Comparison of ENCODE assay signal across 28 cellular contexts in genomic region chr4:46656071-46656470, GRCh38.
"Had no signal": no experiment of that assay in that cellular context is flagged by ENCODE, and none has a peak within 500 bp of the region (broad histone marks: within the 10 kb centered on the region; RNA-seq: fewer than 3 reads in every experiment).

No MANE protein-coding gene starts in this region.

- H3K27me3 ChIP-seq: colonic mucosa, dorsolateral prefrontal cortex, ovary, right atrium auricular region, tibial artery had no signal

- H3K4me3 ChIP-seq: colonic mucosa, dorsolateral prefrontal cortex, ovary, prostate gland, right atrium auricular region, tibial artery had no signal

- H3K27me3 Mint-ChIP-seq: activated CD4-positive, alpha-beta memory T cell treated with anti-CD3 and anti-CD28 coated beads for 36 hours; activated naive CD8-positive, alpha-beta T cell treated with anti-CD3 and anti-CD28 coated beads, Interleukin-2, amount 10 ng/mL, durations not matched to agents 7 days and 5 days; effector memory CD8-positive, alpha-beta T cell; stimulated activated naive CD8-positive, alpha-beta T cell treated with anti-CD3 and anti-CD28 coated beads, Interleukin-15, Interleukin-2, amounts not matched to agents 100 ng/mL and 50 ng/mL, for 24 hours had no signal

- H3K36me3 ChIP-seq: colonic mucosa, ovary, prostate gland, right atrium auricular region, tibial artery had no signal

- DNase-seq: activated CD4-positive, alpha-beta memory T cell treated with anti-CD3 and anti-CD28 coated beads for 36 hours; activated CD4-positive, alpha-beta T cell treated with anti-CD3 and anti-CD28 coated beads for 4 hours; activated naive CD4-positive, alpha-beta T cell treated with anti-CD3 and anti-CD28 coated beads for 36 hours; activated naive CD8-positive, alpha-beta T cell treated with anti-CD3 and anti-CD28 coated beads, Interleukin-2, amount 10 ng/mL, durations not matched to agents 7 days and 5 days; activated T-cell treated with anti-CD3 and anti-CD28 coated beads, Interleukin-2, amount 50 U/mL, for 48 hours; amniotic stem cell; colonic mucosa; dorsolateral prefrontal cortex; effector memory CD8-positive, alpha-beta T cell; foreskin melanocyte; immature natural killer cell; left ventricle myocardium superior; mammary epithelial cell; natural killer cell; ovary; stimulated activated CD4-positive, alpha-beta T cell treated with anti-CD3 and anti-CD28 coated beads, Interleukin-12 subunit alpha, Interleukin-12 subunit beta, amount 100 ng/mL, for 4 hours; stimulated activated CD4-positive, alpha-beta T cell treated with anti-CD3 and anti-CD28 coated beads, Interleukin-4, amount 100 ng/mL, for 4 hours; substantia nigra; T1000; tibial artery had no signal

- H3K4me3 Mint-ChIP-seq: activated CD4-positive, alpha-beta memory T cell treated with anti-CD3 and anti-CD28 coated beads for 36 hours; activated naive CD4-positive, alpha-beta T cell treated with anti-CD3 and anti-CD28 coated beads for 36 hours; activated naive CD8-positive, alpha-beta T cell treated with anti-CD3 and anti-CD28 coated beads, Interleukin-2, amount 10 ng/mL, durations not matched to agents 7 days and 5 days; effector memory CD8-positive, alpha-beta T cell; immature natural killer cell; mesothelial cell of epicardium; natural killer cell; stimulated activated naive CD8-positive, alpha-beta T cell treated with anti-CD3 and anti-CD28 coated beads, Interleukin-15, Interleukin-2, amounts not matched to agents 100 ng/mL and 50 ng/mL, for 24 hours; WTC11 had no signal

- ATAC-seq: effector memory CD8-positive, alpha-beta T cell; esophagus mucosa; left ventricle myocardium superior; natural killer cell; WTC11 had no signal

- H3K36me3 Mint-ChIP-seq: activated CD4-positive, alpha-beta memory T cell treated with anti-CD3 and anti-CD28 coated beads for 36 hours; activated naive CD8-positive, alpha-beta T cell treated with anti-CD3 and anti-CD28 coated beads, Interleukin-2, amount 10 ng/mL, durations not matched to agents 7 days and 5 days; immature natural killer cell; mesothelial cell of epicardium; natural killer cell had no signal

- H3K9me3 ChIP-seq: colonic mucosa, ovary, prostate gland, right atrium auricular region, tibial artery had no signal

- H3K27ac ChIP-seq: colonic mucosa, dorsolateral prefrontal cortex, ovary, prostate gland, right atrium auricular region, tibial artery had no signal

- FAIRE-seq: bronchial epithelial cell, endothelial cell of umbilical vein had no signal

- H3K9me3 Mint-ChIP-seq: activated CD4-positive, alpha-beta memory T cell treated with anti-CD3 and anti-CD28 coated beads for 36 hours; mesothelial cell of epicardium had no signal

- H3K4me1 ChIP-seq: colonic mucosa, prostate gland, right atrium auricular region, tibial artery had no signal

- H3K27ac Mint-ChIP-seq: activated CD4-positive, alpha-beta memory T cell treated with anti-CD3 and anti-CD28 coated beads for 36 hours; activated naive CD4-positive, alpha-beta T cell treated with anti-CD3 and anti-CD28 coated beads for 36 hours; activated naive CD8-positive, alpha-beta T cell treated with anti-CD3 and anti-CD28 coated beads, Interleukin-2, amount 10 ng/mL, durations not matched to agents 7 days and 5 days; effector memory CD8-positive, alpha-beta T cell; immature natural killer cell; mesothelial cell of epicardium; natural killer cell; stimulated activated naive CD8-positive, alpha-beta T cell treated with anti-CD3 and anti-CD28 coated beads, Interleukin-15, Interleukin-2, amounts not matched to agents 100 ng/mL and 50 ng/mL, for 24 hours; WTC11 had no signal

- H3K4me1 Mint-ChIP-seq: activated naive CD8-positive, alpha-beta T cell treated with anti-CD3 and anti-CD28 coated beads, Interleukin-2, amount 10 ng/mL, durations not matched to agents 7 days and 5 days; immature natural killer cell; mesothelial cell of epicardium; natural killer cell; WTC11 had no signal
